ENCODE assay signal across 27 cellular contexts in the genomic region with DNA sequence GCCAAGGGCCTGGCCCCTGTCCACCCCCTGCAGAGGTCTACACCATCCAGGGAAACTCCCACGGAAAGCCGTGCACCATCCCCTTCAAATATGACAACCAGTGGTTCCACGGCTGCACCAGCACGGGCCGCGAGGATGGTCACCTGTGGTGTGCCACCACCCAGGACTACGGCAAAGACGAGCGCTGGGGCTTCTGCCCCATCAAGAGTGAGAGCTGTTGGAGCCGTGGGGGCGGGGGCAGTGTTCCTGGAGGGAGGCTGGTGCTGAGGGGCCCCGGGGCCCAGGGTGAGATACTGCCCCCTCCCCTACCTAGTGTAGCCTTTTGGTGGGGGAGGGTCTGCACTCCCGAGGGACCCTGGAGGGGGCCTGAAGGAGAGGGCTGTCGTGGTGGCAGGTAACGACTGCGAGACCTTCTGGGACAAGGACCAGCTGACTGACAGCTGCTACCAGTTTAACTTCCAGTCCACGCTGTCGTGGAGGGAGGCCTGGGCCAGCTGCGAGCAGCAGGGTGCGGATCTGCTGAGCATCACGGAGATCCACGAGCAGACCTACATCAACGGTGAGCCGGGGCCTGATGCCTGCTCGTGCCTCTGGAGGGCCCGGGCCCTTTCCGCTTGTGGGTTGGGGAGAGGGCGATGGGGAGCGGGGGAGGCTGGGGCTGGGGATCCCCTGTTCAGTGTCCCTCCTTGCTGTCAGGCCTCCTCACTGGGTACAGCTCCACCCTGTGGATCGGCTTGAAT. TPM values are rescaled to one million over a fixed set of nuclear protein-coding genes. Genes with fewer than 3 reads are reported as not detected.
DNase-seq lines count a peak whose midpoint lies in the region; ATAC-seq and TF ChIP-seq lines count a peak whose summit lies in the region.
"Had no signal": no experiment of that assay in that cellular context is flagged by ENCODE, and none has a peak within 500 bp of the region (broad histone marks: within the 10 kb centered on the region; RNA-seq: fewer than 3 reads in every experiment).

No MANE protein-coding gene starts in this region.

- H3K27me3 Mint-ChIP-seq in MCF 10A (ENCODE audit: insufficient read depth, unreplicated experiment), result no peaks in the 10 kb centered on the region

- no peaks in the 10 kb centered on the region for H3K27me3 ChIP-seq in mammary epithelial cell (ENCODE audit: insufficient read depth, low read length)
- H3K27me3 ChIP-seq in Panc1 (ENCODE audit: control insufficient read depth, insufficient read depth, low read length), result no peaks in the 10 kb centered on the region
- H3K27me3 ChIP-seq in lower lobe of right lung (ENCODE audit: low read depth), result no peaks in the 10 kb centered on the region
- H3K27me3 ChIP-seq in ascending aorta, result no peaks in the 10 kb centered on the region
- H3K27me3 ChIP-seq: brain microvascular endothelial cell, vagina had no signal

- H3K9me3 ChIP-seq in mammary epithelial cell (replicated peaks; ENCODE audit: insufficient read depth, low read length), result no peaks in the 10 kb centered on the region
- no peaks in the 10 kb centered on the region for H3K9me3 ChIP-seq in Panc1 (ENCODE audit: control insufficient read depth, insufficient read depth, low read depth, low read length)
- no peaks in the 10 kb centered on the region for H3K9me3 ChIP-seq in lower lobe of right lung
- no peaks in the 10 kb centered on the region for H3K9me3 ChIP-seq in ascending aorta
- H3K9me3 ChIP-seq: vagina had no signal

- no peak overlapping the region for H2AFZ ChIP-seq in mammary epithelial cell (ENCODE audit: low read depth, low read length)

- peak; percentile 33; the same call in 1 of the 2 replicates for ATAC-seq in Panc1
- no peak for ATAC-seq in lower lobe of right lung
- ATAC-seq: HCT116, left ventricle myocardium superior had no signal

- H3K9ac ChIP-seq in mammary epithelial cell (ENCODE audit: insufficient read depth, low read length), result no peak overlapping the region

- H3K4me3 ChIP-seq in mammary epithelial cell (replicated peaks in 1 of 3; ENCODE audit: insufficient read depth in 1 of 3, low read depth in 2 of 3, low read length in 3 of 3) (no peak overlapping the region), Panc1 (ENCODE audit: low read depth in 2 of 2, low read length in 2 of 2) (no peak overlapping the region), lower lobe of right lung (no peak overlapping the region), ascending aorta (no peak overlapping the region), lower leg skin (ENCODE audit: low read depth, poor library complexity, severe bottlenecking) (no peak overlapping the region)
- H3K4me3 ChIP-seq: vagina had no signal

- H3K27ac ChIP-seq in mammary epithelial cell (ENCODE audit: insufficient read depth, low read depth, low read length) (no peak overlapping the region), Panc1 (ENCODE audit: low read length) (no peak overlapping the region), lower lobe of right lung (no peak overlapping the region), ascending aorta (no peak overlapping the region)
- H3K27ac ChIP-seq: brain microvascular endothelial cell, vagina had no signal

- intact Hi-C loops in mammary epithelial cell (cut with micrococcal nuclease) (no loop called here), MCF 10A (cut with micrococcal nuclease) (no loop called here), Panc1 (cut with micrococcal nuclease; ENCODE audit: unreplicated experiment) (no loop called here), lower lobe of right lung (cut with DNase I) (no loop called here), ascending aorta (cut with DNase I) (no loop called here), lower leg skin (cut with DNase I; ENCODE audit: low total_unique reads) (no loop called here)

- H3K79me2 ChIP-seq in mammary epithelial cell (ENCODE audit: insufficient read depth, low read length), result peaks cover 10% of the 10 kb centered on the region

- dilution Hi-C loops in mammary epithelial cell (cut with HindIII; ENCODE audit: low sequenced_read_pairs), result no loop called here

- no peak overlapping the region for H3K27ac Mint-ChIP-seq in MCF 10A (ENCODE audit: low read depth, unreplicated experiment)
- H3K27ac Mint-ChIP-seq: activated CD4-positive, alpha-beta memory T cell treated with anti-CD3 and anti-CD28 coated beads, Interleukin-2, amount 10 ng/mL, durations not matched to agents 7 days and 5 days; activated T-helper 1 cell treated with anti-CD3 and anti-CD28 coated beads, Interleukin-12 subunit alpha, Interleukin-12 subunit beta, Interleukin-2, Interleukin-4 antibody, amounts not matched to agents 30 ng/mL and 10 ng/mL and 1 ng/mL, durations not matched to agents 14 hours and 24 hours and 36 hours; natural killer cell treated with Interleukin-12 subunit alpha and Interleukin-12 subunit beta and Interleukin-15 and Interleukin-18, amount 100 ng/mL, for 72 hours; stimulated activated naive CD8-positive, alpha-beta T cell treated with anti-CD3 and anti-CD28 coated beads, Interleukin-15, Interleukin-2, amounts not matched to agents 100 ng/mL and 50 ng/mL, for 24 hours had no signal

- H4K20me1 ChIP-seq in mammary epithelial cell (ENCODE audit: insufficient read depth, low read length), result no peaks in the 10 kb centered on the region

- peaks cover 4% of the 10 kb centered on the region for H3K36me3 ChIP-seq in mammary epithelial cell (ENCODE audit: insufficient read depth, low read length)
- no peaks in the 10 kb centered on the region for H3K36me3 ChIP-seq in Panc1 (ENCODE audit: control insufficient read depth, insufficient read depth, low read length)
- peaks cover 24% of the 10 kb centered on the region for H3K36me3 ChIP-seq in lower lobe of right lung
- peaks cover 21 to 42% of the 10 kb centered on the region in 2 donors for H3K36me3 ChIP-seq in ascending aorta

- H3K4me3 Mint-ChIP-seq in MCF 10A (ENCODE audit: unreplicated experiment), result no peak overlapping the region
- H3K4me3 Mint-ChIP-seq: activated CD4-positive, alpha-beta memory T cell treated with anti-CD3 and anti-CD28 coated beads, Interleukin-2, amount 10 ng/mL, durations not matched to agents 7 days and 5 days; activated T-helper 1 cell treated with anti-CD3 and anti-CD28 coated beads, Interleukin-12 subunit alpha, Interleukin-12 subunit beta, Interleukin-2, Interleukin-4 antibody, amounts not matched to agents 30 ng/mL and 10 ng/mL and 1 ng/mL, durations not matched to agents 14 hours and 24 hours and 36 hours; natural killer cell treated with Interleukin-12 subunit alpha and Interleukin-12 subunit beta and Interleukin-15 and Interleukin-18, amount 100 ng/mL, for 72 hours; stimulated activated naive CD8-positive, alpha-beta T cell treated with anti-CD3 and anti-CD28 coated beads, Interleukin-15, Interleukin-2, amounts not matched to agents 100 ng/mL and 50 ng/mL, for 24 hours had no signal

- POLR2A ChIA-PET in MCF 10A (lab: Yijun Ruan, JAX) (no interaction called here), Panc1 (lab: Charles Lee) (no interaction called here)

- TSS peak; percentile 65 for BruUV-seq in mammary epithelial cell (replicated peaks; lab: Mats Ljungman, UMichigan)
- BruUV-seq in MCF 10A (replicated peaks; lab: Mats Ljungman, UMichigan), result no TSS peak
- no TSS peak for BruUV-seq in Panc1 (replicated peaks; lab: Mats Ljungman, UMichigan)

- no peak for TF ChIP-seq CTCF in mammary epithelial cell (conservative IDR thresholded peaks at IDR 0.05 in 1 of 2, IDR thresholded peaks at IDR 0.05 in 1 of 2; ENCODE audit: extremely low read depth in 1 of 2, insufficient read depth in 1 of 2, low read depth in 1 of 2, low read length in 2 of 2)
- no peak for TF ChIP-seq CTCF in MCF 10A (IDR thresholded peaks at IDR 0.05; ENCODE audit: unreplicated experiment)
- no peak for TF ChIP-seq CTCF in Panc1 (IDR thresholded peaks at IDR 0.05)
- no peak for TF ChIP-seq CTCF in lower lobe of right lung (IDR thresholded peaks at IDR 0.05)
- no peak for TF ChIP-seq CTCF in ascending aorta (IDR thresholded peaks at IDR 0.05)
- no peak for TF ChIP-seq CTCF in lower leg skin (IDR thresholded peaks at IDR 0.05)

- in situ Hi-C loops in mammary epithelial cell (cut with MboI; ENCODE audit: low sequenced_read_pairs in 2 of 2), result no loop called here
- in situ Hi-C loops in Panc1 (cut with HindIII; ENCODE audit: low pct_unique_long_range_greater_than_20kb, low sequenced_read_pairs), result no loop called here

- peaks cover 22% of the 10 kb centered on the region for H3K4me1 Mint-ChIP-seq in MCF 10A (ENCODE audit: insufficient read depth, unreplicated experiment)
- H3K4me1 Mint-ChIP-seq: activated CD4-positive, alpha-beta memory T cell treated with anti-CD3 and anti-CD28 coated beads, Interleukin-2, amount 10 ng/mL, durations not matched to agents 7 days and 5 days had no signal

- peaks cover 5% of the 10 kb centered on the region for H3K9me3 Mint-ChIP-seq in MCF 10A (ENCODE audit: unreplicated experiment)

- CTCF ChIA-PET in mammary epithelial cell (lab: Charles Lee; ENCODE audit: low non-redundant PET) (no interaction called here), MCF 10A (lab: Yijun Ruan, JAX) (no interaction called here), Panc1 (lab: Charles Lee) (no interaction called here)

- whole genome bisulfite sequencing in mammary epithelial cell (ENCODE audit: low coverage, missing lambda C conversion rate), result 96% methylated on average over 16 of the region's 30 CpGs
- WGBS in lower leg skin, 2 donors, result 88 to 90% methylated on average over 26 to 28 of the region's 30 CpGs

- TF ChIP-seq POLR2A in lower leg skin (IDR thresholded peaks at IDR 0.05), result no peak

- DNase-seq in mammary epithelial cell (no peak), MCF 10A (ENCODE audit: unreplicated experiment) (no peak), Panc1 (ENCODE audit: low read depth, low spot score) (no peak), lower lobe of right lung (peak; percentile 43), ascending aorta (ENCODE audit: low spot score in 2 of 2) (no peak), SKM-1 (lab: John Stamatoyannopoulos, UW; ENCODE audit: unreplicated experiment) (no peak), lower leg skin (ENCODE audit: low spot score in 2 of 2) (no peak)
- DNase-seq: activated CD4-positive, alpha-beta memory T cell treated with anti-CD3 and anti-CD28 coated beads, Interleukin-2, amount 10 ng/mL, durations not matched to agents 7 days and 5 days; activated CD8-positive, alpha-beta memory T cell treated with anti-CD3 and anti-CD28 coated beads, Interleukin-2, amount 50 U/mL, for 48 hours; activated naive CD4-positive, alpha-beta T cell treated with anti-CD3 and anti-CD28 coated beads, Interleukin-2, amount 50 U/mL, for 16 hours; amniotic stem cell; brain microvascular endothelial cell; DMS79; foreskin melanocyte; Kasumi-1; kidney; left ventricle myocardium superior; NCI-H1436; NCI-H2081; NCI-H345; NCI-H82; T-helper 2 cell had no signal

- H3K4me1 ChIP-seq in mammary epithelial cell (ENCODE audit: insufficient read depth, low read length), result peaks cover 42% of the 10 kb centered on the region
- H3K4me1 ChIP-seq in Panc1 (ENCODE audit: control insufficient read depth, insufficient read depth, low read length), result no peaks in the 10 kb centered on the region
- H3K4me1 ChIP-seq in lower lobe of right lung, result no peaks in the 10 kb centered on the region
- peaks cover 0 to 1% of the 10 kb centered on the region in 2 donors for H3K4me1 ChIP-seq in ascending aorta

- no peaks in the 10 kb centered on the region for H3K36me3 Mint-ChIP-seq in MCF 10A (ENCODE audit: insufficient read depth, unreplicated experiment)

- no peak overlapping the region for H3K4me2 ChIP-seq in mammary epithelial cell (ENCODE audit: insufficient read depth, low read depth, low read length)

RNA-seq across cellular contexts. Expression of a gene that starts 38.8 kb away (rescaled TPM):
- 100 to 1,000 TPM; 147 to 512 TPM for total RNA-seq in mammary epithelial cell
- polyA plus RNA-seq in mammary epithelial cell, result 64.3 TPM
- 74.0 TPM for polyA minus RNA-seq in mammary epithelial cell
- 6.7 and 12.3 TPM in 2 replicates for total RNA-seq in MCF 10A (2022)
- total RNA-seq in Panc1 (2021; ENCODE audit: unreplicated experiment), result 120 TPM
- 171 TPM for polyA plus RNA-seq in Panc1 (2012; ENCODE audit: insufficient read length)
- 91.2 TPM for total RNA-seq in lower lobe of right lung
- total RNA-seq in ascending aorta, result 147 TPM
- total RNA-seq in lower leg skin, result 10 to 100 TPM; 18.8 to 53.0 (median 20.6) TPM
